Comparison of ENCODE assay signal across 9 cellular contexts in genomic region chr1:115980998-115981993, GRCh38.
A peak's percentile ranks its signal among the peaks of the same experiment; 100 is the strongest.
DNase-seq lines count a peak whose midpoint lies in the region; ATAC-seq and TF ChIP-seq lines count a peak whose summit lies in the region.
"Had no signal": no experiment of that assay in that cellular context is flagged by ENCODE, and none has a peak within 500 bp of the region (broad histone marks: within the 10 kb centered on the region; RNA-seq: fewer than 3 reads in every experiment).

No MANE protein-coding gene starts in this region.

- DNase-seq in NCI-H1092 treated with DMSO at 0.1 percent for 48 hours (lab: John Stamatoyannopoulos, UW) (peak; percentile 1), NCI-H1092 (lab: John Stamatoyannopoulos, UW) (no peak), NOMO-1 (lab: John Stamatoyannopoulos, UW; ENCODE audit: unreplicated experiment in 2 of 2) (peak; percentile 57 to 75), kidney tubule cell (ENCODE audit: low spot score) (peak; percentile 59), tibial artery (no peak)
- peak; percentile 9 for DNase-seq in central memory CD4-positive, alpha-beta T cell
- no peak for DNase-seq in activated CD8-positive, alpha-beta memory T cell treated with anti-CD3 and anti-CD28 coated beads, Interleukin-2, amount 50 U/mL, for 4 hours

- no peaks in the 10 kb centered on the region for H3K9me3 ChIP-seq in tibial artery

- H3K27me3 ChIP-seq in tibial artery, result no peaks in the 10 kb centered on the region

- intact Hi-C loops in tibial artery (cut with DNase I; ENCODE audit: low total_unique reads), result loop anchor here (5.0 kb wide), 1 partner anchor 174 kb away; no protein-coding TSS in a partner anchor

- peak; percentile 43 for ATAC-seq in HG02588 (IDR thresholded peaks at IDR 0.05; ENCODE audit: unreplicated experiment)

- H3K4me1 ChIP-seq in tibial artery, result peaks cover 0 to 21% (median 5%) of the 10 kb centered on the region in 4 donors
- H3K4me1 ChIP-seq: BLaER1 had no signal

- no peak overlapping the region for H3K27ac ChIP-seq in tibial artery
- H3K27ac ChIP-seq: BLaER1 had no signal

- peak; percentile 52 to 58 for TF ChIP-seq CTCF in tibial artery (IDR thresholded peaks at IDR 0.05)

- H3K36me3 ChIP-seq in tibial artery, result no peaks in the 10 kb centered on the region
- H3K36me3 ChIP-seq: BLaER1 had no signal

- no peak overlapping the region for H3K4me3 ChIP-seq in tibial artery
- H3K4me3 ChIP-seq: BLaER1 had no signal

Comparison
In these comparisons a context has a peak if more than half of its experiments do, and no peak if none do; other contexts are left out.
1. DNase-seq: peak in NCI-H1092 treated with DMSO at 0.1 percent for 48 hours (single experiment), NOMO-1 (2 of 2), central memory CD4-positive, alpha-beta T cell (single experiment) and kidney tubule cell (single experiment); none in NCI-H1092 (single experiment), tibial artery (0 of 2) and activated CD8-positive, alpha-beta memory T cell treated with anti-CD3 and anti-CD28 coated beads, Interleukin-2, amount 50 U/mL, for 4 hours (single experiment).